Comparison of ENCODE assay signal across 34 cellular contexts in genomic region chr12:68038650-68039049, GRCh38. TPM values are rescaled to one million over a fixed set of nuclear protein-coding genes. Genes with fewer than 3 reads are reported as not detected.
"Had no signal": no experiment of that assay in that cellular context is flagged by ENCODE, and none has a peak within 500 bp of the region (broad histone marks: within the 10 kb centered on the region; RNA-seq: fewer than 3 reads in every experiment).

No MANE protein-coding gene starts in this region.

- FAIRE-seq: islet of Langerhans, kidney had no signal

- H3K27ac Mint-ChIP-seq: mesothelial cell of epicardium, nephron, neural progenitor cell, progenitor cell of endocrine pancreas had no signal

- H3K36me3 ChIP-seq: left lung, neural progenitor cell, neutrophil, right atrium auricular region, right lobe of liver, stomach, thyroid gland, transverse colon, upper lobe of left lung, vagina had no signal

- H3K27me3 Mint-ChIP-seq: naive B cell; progenitor cell of endocrine pancreas; stimulated activated naive B cell treated with anti-CD40 and anti-IgM and Interleukin-4, amounts not matched to agents 10 μg/mL and 1 μg/mL and 100 μg/mL, for 72 hours had no signal

- ATAC-seq: left lung; right lobe of liver; stimulated activated naive B cell treated with anti-CD40 and anti-IgM and Interleukin-4, amounts not matched to agents 10 μg/mL and 1 μg/mL and 100 μg/mL, for 72 hours; stimulated activated naive CD8-positive, alpha-beta T cell treated with anti-CD3 and anti-CD28 coated beads, Interleukin-15, Interleukin-2, amounts not matched to agents 100 U/mL and 50 U/mL, for 24 hours had no signal

- H2AFZ ChIP-seq: neural progenitor cell had no signal

- H3K9me3 ChIP-seq: left lung, neutrophil, right atrium auricular region, right lobe of liver, stomach, testis, thyroid gland, transverse colon, upper lobe of left lung, vagina had no signal

- H3K9me3 Mint-ChIP-seq: immature natural killer cell, nephron, neural progenitor cell had no signal

- H3K27me3 ChIP-seq: left lung, neural progenitor cell, neutrophil, right atrium auricular region, right lobe of liver, stomach, testis, thyroid gland, transverse colon, upper lobe of left lung, vagina had no signal

- H3K9ac ChIP-seq: neural progenitor cell had no signal

- H3K27ac ChIP-seq: left lung, neural progenitor cell, neutrophil, right atrium auricular region, right lobe of liver, stomach, testis, thyroid gland, transverse colon, upper lobe of left lung, vagina had no signal

- H3K4me2 ChIP-seq: neural progenitor cell, smooth muscle cell had no signal

- H3K4me1 ChIP-seq: left lung, neural progenitor cell, right atrium auricular region, right lobe of liver, stomach, testis, thyroid gland, transverse colon, upper lobe of left lung, vagina had no signal

- DNase-seq: hypothalamus; immature natural killer cell; kidney; left colon; left lung; mesendoderm; naive B cell; occipital lobe; right lobe of liver; stimulated activated CD4-positive, alpha-beta T cell treated with anti-CD3 and anti-CD28 coated beads, Interleukin-1b, Interleukin-23, amount 100 ng/mL, for 48 hours; stimulated activated CD4-positive, alpha-beta T cell treated with anti-CD3 and anti-CD28 coated beads, Interleukin-2, amount 100 ng/mL, for 48 hours; stimulated activated CD4-positive, alpha-beta T cell treated with anti-CD3 and anti-CD28 coated beads, Interleukin-4, amount 100 ng/mL, for 4 hours; stimulated activated CD8-positive, alpha-beta memory T cell treated with anti-CD3 and anti-CD28 coated beads, Interleukin-4, amount 100 ng/mL, for 48 hours; stimulated activated naive B cell treated with anti-CD40 and anti-IgM and Interleukin-4, amounts not matched to agents 10 μg/mL and 1 μg/mL and 100 μg/mL, for 72 hours; stimulated activated naive CD8-positive, alpha-beta T cell treated with anti-CD3 and anti-CD28 coated beads, Interleukin-15, Interleukin-2, amounts not matched to agents 100 U/mL and 50 U/mL, for 24 hours; stomach; testis; thyroid gland; transverse colon had no signal

- H3K4me3 Mint-ChIP-seq: immature natural killer cell; mesothelial cell of epicardium; naive B cell; nephron; neural progenitor cell; stimulated activated naive B cell treated with anti-CD40 and anti-IgM and Interleukin-4, amounts not matched to agents 10 μg/mL and 1 μg/mL and 100 μg/mL, for 72 hours had no signal

- H3K36me3 Mint-ChIP-seq: immature natural killer cell, mesothelial cell of epicardium, neural progenitor cell had no signal

- H3K4me3 ChIP-seq: left lung, lung, neural progenitor cell, right atrium auricular region, right lobe of liver, smooth muscle cell, stomach, testis, thyroid gland, transverse colon, upper lobe of left lung, vagina had no signal

RNA-seq across cellular contexts. Expression of gene IFNG-AS1, which starts 49.4 kb away (rescaled TPM):
- total RNA-seq: mesothelial cell of epicardium, occipital lobe, osteocyte, progenitor cell of endocrine pancreas, pulmonary artery endothelial cell, renal cortical epithelial cell, stomach, vagina had no signal
- polyA plus RNA-seq: stomach, urinary bladder had no signal
